Comparison of ENCODE assay signal across 23 cellular contexts in genomic region chr2:203455209-203455608, GRCh38.
DNase-seq lines count a peak whose midpoint lies in the region; ATAC-seq, FAIRE-seq and TF ChIP-seq lines count a peak whose summit lies in the region.
"Had no signal": no experiment of that assay in that cellular context is flagged by ENCODE, and none has a peak within 500 bp of the region (broad histone marks: within the 10 kb centered on the region; RNA-seq: fewer than 3 reads in every experiment).

No MANE protein-coding gene starts in this region.

- H3F3A ChIP-seq in GM23338 (replicated peaks; ENCODE audit: low read depth) = no peaks in the 10 kb centered on the region

- no peak overlapping the region for H3K4me3 ChIP-seq in GM23338
- H3K4me3 ChIP-seq in Peyer's patch = no peak overlapping the region
- no peak overlapping the region for H3K4me3 ChIP-seq in mucosa of descending colon
- peak overlapping the region in 1 of 2 donors; percentile 7 for H3K4me3 ChIP-seq in small intestine (ENCODE audit: low read depth in 1 of 2, low read length in 2 of 2)
- H3K4me3 ChIP-seq: BLaER1, K562 had no signal

- H3K27me3 Mint-ChIP-seq in GM23338 (ENCODE audit: insufficient read depth, low read depth, poor library complexity) (peaks cover 2% of the 10 kb centered on the region), endothelial cell (ENCODE audit: unreplicated experiment) (peaks cover 1% of the 10 kb centered on the region)
- H3K27me3 Mint-ChIP-seq: CD4-positive, alpha-beta memory T cell had no signal

- no peaks in the 10 kb centered on the region for H4K20me1 ChIP-seq in GM23338 (replicated peaks; ENCODE audit: insufficient read depth)
- H4K20me1 ChIP-seq: BLaER1 had no signal

- intact Hi-C loops in mucosa of descending colon (cut with DNase I, micrococcal nuclease) = no loop called here

- DNase-seq in GM23338 (ENCODE audit: low spot score) (no peak), Peyer's patch (no peak), mucosa of descending colon (no peak), small intestine (peak; percentile 89), endothelial cell (ENCODE audit: low spot score) (no peak)
- DNase-seq in stimulated activated CD4-positive, alpha-beta T cell treated with anti-CD3 and anti-CD28 coated beads, Interleukin-2, amount 100 ng/mL, for 48 hours = no peak
- DNase-seq: CD4-positive, alpha-beta memory T cell; DMS153; DMS79; GDM1; H7; HFFc6; IMR-90 had no signal

- ATAC-seq in GM23338 (no peak), mucosa of descending colon (peak; percentile 75), GM18873 (IDR thresholded peaks at IDR 0.05; ENCODE audit: low FRiP score, unreplicated experiment) (no peak), HG02981 (IDR thresholded peaks at IDR 0.05; ENCODE audit: unreplicated experiment) (no peak)
- ATAC-seq: HCT116, K562 had no signal

- H3K4me1 Mint-ChIP-seq in GM23338 (no peaks in the 10 kb centered on the region), endothelial cell (ENCODE audit: unreplicated experiment) (no peaks in the 10 kb centered on the region)
- H3K4me1 Mint-ChIP-seq: CD4-positive, alpha-beta memory T cell had no signal

- no peaks in the 10 kb centered on the region for H3K9me2 ChIP-seq in GM23338 (ENCODE audit: insufficient read depth)

- no peaks in the 10 kb centered on the region for H3K9me3 Mint-ChIP-seq in GM23338
- no peaks in the 10 kb centered on the region for H3K9me3 Mint-ChIP-seq in endothelial cell (ENCODE audit: unreplicated experiment)
- H3K9me3 Mint-ChIP-seq: CD4-positive, alpha-beta memory T cell; HFFc6 had no signal

- no peaks in the 10 kb centered on the region for H3K9me3 ChIP-seq in Peyer's patch
- H3K9me3 ChIP-seq in mucosa of descending colon = no peaks in the 10 kb centered on the region
- H3K9me3 ChIP-seq in small intestine (ENCODE audit: control insufficient read depth, low read depth) = no peaks in the 10 kb centered on the region
- H3K9me3 ChIP-seq: BLaER1 had no signal

- no peak overlapping the region for H2AFZ ChIP-seq in GM23338

- H3K79me2 ChIP-seq in GM23338 (replicated peaks; ENCODE audit: insufficient read depth) = no peaks in the 10 kb centered on the region

- H3K27ac ChIP-seq in GM23338 (ENCODE audit: low read depth) (peak overlapping the region; percentile 2; the same call in 1 of the 2 replicates), Peyer's patch (peak overlapping the region in 3 of 4 donors; percentile 42 to 65 (median 62)), small intestine (ENCODE audit: low read depth in 1 of 2, low read length in 1 of 2) (peak overlapping the region in 1 of 2 donors; percentile 71)
- H3K27ac ChIP-seq: BLaER1 had no signal

- peak; percentile 55 for FAIRE-seq in small intestine (lab: Jason Lieb, UNC)
- FAIRE-seq: A204.1, GM12892, GM18507, HTR-8/SVneo, K562 had no signal

- H3K4me2 ChIP-seq in GM23338 = no peak overlapping the region
- H3K4me2 ChIP-seq: BLaER1 had no signal

- WGBS in small intestine, 3 donors = 16 to 57% (median 37%) methylated on average over 3 of the region's 3 CpGs

- H3K36me3 ChIP-seq in GM23338 (ENCODE audit: insufficient read depth) (peaks cover 7% of the 10 kb centered on the region; the same call in 1 of the 2 replicates), Peyer's patch (peaks cover 0 to 45% (median 0%) of the 10 kb centered on the region in 3 donors), mucosa of descending colon (ENCODE audit: low read depth) (no peaks in the 10 kb centered on the region), small intestine (ENCODE audit: control insufficient read depth in 2 of 2, insufficient read depth in 2 of 2, low read length in 2 of 2) (peaks cover 0 to 3% of the 10 kb centered on the region in 2 donors)
- H3K36me3 ChIP-seq: BLaER1 had no signal

- TF ChIP-seq CTCF in GM23338 (conservative IDR thresholded peaks at IDR 0.05; ENCODE audit: low read depth in 2 of 2) = no peak
- TF ChIP-seq CTCF in Peyer's patch (IDR thresholded peaks at IDR 0.05) = no peak
- TF ChIP-seq CTCF in mucosa of descending colon (IDR thresholded peaks at IDR 0.05) = no peak
- no peak for TF ChIP-seq CTCF in endothelial cell (IDR thresholded peaks at IDR 0.05; ENCODE audit: unreplicated experiment)

- H3K4me3 Mint-ChIP-seq in GM23338 (no peak overlapping the region), endothelial cell (ENCODE audit: unreplicated experiment) (no peak overlapping the region)
- H3K4me3 Mint-ChIP-seq: CD14-positive monocyte; CD4-positive, alpha-beta memory T cell; HFFc6 had no signal

- H3K27ac Mint-ChIP-seq in GM23338 (no peak overlapping the region), endothelial cell (ENCODE audit: unreplicated experiment) (no peak overlapping the region)
- H3K27ac Mint-ChIP-seq: CD14-positive monocyte; CD4-positive, alpha-beta memory T cell; HFFc6 had no signal

- H3K27me3 ChIP-seq in GM23338 (ENCODE audit: insufficient read depth) (no peaks in the 10 kb centered on the region), Peyer's patch (no peaks in the 10 kb centered on the region), small intestine (ENCODE audit: control insufficient read depth in 2 of 2, insufficient read depth in 2 of 2, low read length in 2 of 2) (no peaks in the 10 kb centered on the region)
- H3K27me3 ChIP-seq: BLaER1 had no signal

- TF ChIP-seq POLR2A in Peyer's patch (IDR thresholded peaks at IDR 0.05) = no peak

- H3K4me1 ChIP-seq in GM23338 (ENCODE audit: insufficient read depth) (no peaks in the 10 kb centered on the region), Peyer's patch (no peaks in the 10 kb centered on the region), mucosa of descending colon (ENCODE audit: low read depth) (no peaks in the 10 kb centered on the region), small intestine (ENCODE audit: control insufficient read depth in 2 of 2, insufficient read depth in 1 of 2, low read depth in 1 of 2, low read length in 1 of 2) (peaks cover 0 to 3% of the 10 kb centered on the region in 2 donors)
- H3K4me1 ChIP-seq: BLaER1 had no signal

- H3K36me3 Mint-ChIP-seq in GM23338 (ENCODE audit: low read depth) = peaks cover 16% of the 10 kb centered on the region; the same call in 2 of the 3 replicates
- peaks cover 14% of the 10 kb centered on the region for H3K36me3 Mint-ChIP-seq in endothelial cell (ENCODE audit: low read depth, unreplicated experiment)

TF ChIP-seq in GM23338, 12 proteins besides CTCF, POLR2A, EP300 and RAD21:
- TF ChIP-seq, protein P1, sequence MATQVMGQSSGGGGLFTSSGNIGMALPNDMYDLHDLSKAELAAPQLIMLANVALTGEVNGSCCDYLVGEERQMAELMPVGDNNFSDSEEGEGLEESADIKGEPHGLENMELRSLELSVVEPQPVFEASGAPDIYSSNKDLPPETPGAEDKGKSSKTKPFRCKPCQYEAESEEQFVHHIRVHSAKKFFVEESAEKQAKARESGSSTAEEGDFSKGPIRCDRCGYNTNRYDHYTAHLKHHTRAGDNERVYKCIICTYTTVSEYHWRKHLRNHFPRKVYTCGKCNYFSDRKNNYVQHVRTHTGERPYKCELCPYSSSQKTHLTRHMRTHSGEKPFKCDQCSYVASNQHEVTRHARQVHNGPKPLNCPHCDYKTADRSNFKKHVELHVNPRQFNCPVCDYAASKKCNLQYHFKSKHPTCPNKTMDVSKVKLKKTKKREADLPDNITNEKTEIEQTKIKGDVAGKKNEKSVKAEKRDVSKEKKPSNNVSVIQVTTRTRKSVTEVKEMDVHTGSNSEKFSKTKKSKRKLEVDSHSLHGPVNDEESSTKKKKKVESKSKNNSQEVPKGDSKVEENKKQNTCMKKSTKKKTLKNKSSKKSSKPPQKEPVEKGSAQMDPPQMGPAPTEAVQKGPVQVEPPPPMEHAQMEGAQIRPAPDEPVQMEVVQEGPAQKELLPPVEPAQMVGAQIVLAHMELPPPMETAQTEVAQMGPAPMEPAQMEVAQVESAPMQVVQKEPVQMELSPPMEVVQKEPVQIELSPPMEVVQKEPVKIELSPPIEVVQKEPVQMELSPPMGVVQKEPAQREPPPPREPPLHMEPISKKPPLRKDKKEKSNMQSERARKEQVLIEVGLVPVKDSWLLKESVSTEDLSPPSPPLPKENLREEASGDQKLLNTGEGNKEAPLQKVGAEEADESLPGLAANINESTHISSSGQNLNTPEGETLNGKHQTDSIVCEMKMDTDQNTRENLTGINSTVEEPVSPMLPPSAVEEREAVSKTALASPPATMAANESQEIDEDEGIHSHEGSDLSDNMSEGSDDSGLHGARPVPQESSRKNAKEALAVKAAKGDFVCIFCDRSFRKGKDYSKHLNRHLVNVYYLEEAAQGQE (IDR thresholded peaks at IDR 0.05; ENCODE audit: unreplicated experiment) = no peak
- TF ChIP-seq EZH2phosphoT487 (IDR thresholded peaks at IDR 0.05; ENCODE audit: unreplicated experiment) = no peak
- TF ChIP-seq POLR2AphosphoS5 (IDR thresholded peaks at IDR 0.05; ENCODE audit: low read depth) = no peak
